Comparison of ENCODE assay signal across 1 cellular context in the genomic region with DNA sequence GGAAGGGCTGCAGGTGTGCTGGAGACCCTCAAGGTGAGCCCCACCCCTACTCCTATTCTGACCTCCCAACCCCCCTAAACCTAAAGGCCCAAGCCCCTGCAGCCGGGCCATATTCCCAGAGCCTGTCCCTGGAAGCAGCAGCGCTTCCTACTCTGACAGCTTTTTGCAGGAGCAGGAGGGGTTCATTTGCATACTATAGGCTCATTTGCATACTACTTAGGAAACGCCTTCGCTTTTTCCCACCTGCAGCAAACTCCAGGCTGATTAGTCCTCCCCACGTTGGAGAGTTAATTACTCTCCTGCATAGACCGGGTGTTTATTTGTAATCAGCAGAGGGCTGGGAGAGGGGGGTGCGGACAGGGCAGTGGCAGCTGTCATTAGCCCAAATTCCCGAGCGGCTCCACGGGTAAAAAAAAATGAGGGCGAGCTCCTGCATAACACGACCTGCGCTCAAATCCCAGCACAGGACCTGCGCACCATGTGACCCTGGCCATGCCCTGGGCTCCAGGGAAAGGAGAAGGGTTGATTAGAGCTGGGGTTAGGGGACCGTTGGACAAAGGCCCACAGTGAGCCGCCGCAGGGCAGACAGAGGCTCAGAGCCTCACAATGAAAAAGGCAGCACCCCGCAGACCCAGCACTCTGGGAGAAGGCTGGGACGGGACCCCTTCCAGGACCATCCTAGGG.
TF ChIP-seq lines count a peak whose summit lies in the region.

No MANE protein-coding gene starts in this region.

TF ChIP-seq in GM23338, 12 proteins besides CTCF, POLR2A, EP300 and RAD21 (continued from another document):
- TF ChIP-seq STAT1 (IDR thresholded peaks at IDR 0.05; ENCODE audit: unreplicated experiment) (no peak), JUNB (IDR thresholded peaks at IDR 0.05; ENCODE audit: unreplicated experiment) (no peak), EZH2 (IDR thresholded peaks at IDR 0.05; ENCODE audit: low read depth, unreplicated experiment) (no peak), EZH2phosphoT487 (IDR thresholded peaks at IDR 0.05; ENCODE audit: unreplicated experiment) (no peak)
